In genomic region chr17:80187493-80187892, GRCh38 we compare ENCODE assay signal across 15 cellular contexts. TPM values are rescaled to one million over a fixed set of nuclear protein-coding genes. Genes with fewer than 3 reads are reported as not detected.
DNase-seq lines count a peak whose midpoint lies in the region; ATAC-seq, FAIRE-seq and TF ChIP-seq lines count a peak whose summit lies in the region.
"Had no signal": no experiment of that assay in that cellular context is flagged by ENCODE, and none has a peak within 500 bp of the region (broad histone marks: within the 10 kb centered on the region; RNA-seq: fewer than 3 reads in every experiment).

No MANE protein-coding gene starts in this region.

- DNase-seq in Daoy (ENCODE audit: low read depth): peak; percentile 44
- DNase-seq in astrocyte (ENCODE audit: low read depth): peak; percentile 5
- peak; percentile 44 for DNase-seq in iris pigment epithelial cell (ENCODE audit: low read depth)
- no peak for DNase-seq in effector memory CD4-positive, alpha-beta T cell
- DNase-seq in GM20000 (ENCODE audit: low spot score): no peak
- DNase-seq in stimulated activated naive CD4-positive, alpha-beta T cell (lab: John Stamatoyannopoulos, UW): no peak
- DNase-seq: activated naive CD4-positive, alpha-beta T cell; kidney glomerular epithelial cell; NCI-H187 treated with DMSO at 0.1 percent for 48 hours; WERI-Rb-1 had no signal

- H3K4me3 ChIP-seq in astrocyte (ENCODE audit: insufficient read depth, low read depth, low read length): no peak overlapping the region
- peak overlapping the region; percentile 40 for H3K4me3 ChIP-seq in skeletal muscle satellite cell (ENCODE audit: low read length)
- H3K4me3 ChIP-seq in effector memory CD4-positive, alpha-beta T cell (ENCODE audit: insufficient read depth, low read depth, low read length, poor library complexity, severe bottlenecking): no peak overlapping the region

- no peaks in the 10 kb centered on the region for H3K36me3 Mint-ChIP-seq in astrocyte (ENCODE audit: low read depth, unreplicated experiment)

- no peak for FAIRE-seq in astrocyte (lab: Jason Lieb, UNC)
- FAIRE-seq: D721Med, endometrium, H54 had no signal

- no peak overlapping the region for H3K27ac ChIP-seq in astrocyte (ENCODE audit: low read depth, low read length)
- no peak overlapping the region for H3K27ac ChIP-seq in effector memory CD4-positive, alpha-beta T cell (ENCODE audit: insufficient read depth, low read length, poor library complexity, severe bottlenecking)
- H3K27ac ChIP-seq: WERI-Rb-1 had no signal

- H3K4me3 Mint-ChIP-seq in astrocyte (ENCODE audit: unreplicated experiment): no peak overlapping the region

- H3K4me2 ChIP-seq in astrocyte (ENCODE audit: low read length): no peak overlapping the region
- H3K4me2 ChIP-seq in skeletal muscle satellite cell (ENCODE audit: low read length): peak overlapping the region; percentile 75

- H2AFZ ChIP-seq in astrocyte (ENCODE audit: low read depth, low read length): no peak overlapping the region

- peaks cover 27% of the 10 kb centered on the region for H3K27me3 Mint-ChIP-seq in astrocyte (ENCODE audit: low read depth, unreplicated experiment)

- no peak overlapping the region for H3K9ac ChIP-seq in astrocyte (ENCODE audit: low read length)
- no peak overlapping the region for H3K9ac ChIP-seq in skeletal muscle satellite cell (ENCODE audit: low read depth, low read length)

- H3K79me2 ChIP-seq in astrocyte (ENCODE audit: insufficient read depth, low read length): no peaks in the 10 kb centered on the region

- H3K9me3 Mint-ChIP-seq in astrocyte (ENCODE audit: unreplicated experiment): no peaks in the 10 kb centered on the region

- H3K9me3 ChIP-seq in astrocyte (ENCODE audit: insufficient read depth, low read depth, low read length): no peaks in the 10 kb centered on the region
- H3K9me3 ChIP-seq in skeletal muscle satellite cell (replicated peaks; ENCODE audit: low read length): no peaks in the 10 kb centered on the region
- no peaks in the 10 kb centered on the region for H3K9me3 ChIP-seq in effector memory CD4-positive, alpha-beta T cell (ENCODE audit: control insufficient read depth, low read length)

- H3K27me3 ChIP-seq in astrocyte (ENCODE audit: insufficient read depth, low read length): peaks cover 16% of the 10 kb centered on the region
- peaks cover 18% of the 10 kb centered on the region for H3K27me3 ChIP-seq in skeletal muscle satellite cell (ENCODE audit: control insufficient read depth, insufficient read depth, low read length)
- H3K27me3 ChIP-seq in effector memory CD4-positive, alpha-beta T cell (replicated peaks; ENCODE audit: control insufficient read depth, insufficient read depth, low read length, poor library complexity, severe bottlenecking): no peaks in the 10 kb centered on the region

- H3K4me1 ChIP-seq in astrocyte (ENCODE audit: insufficient read depth, low read length): no peaks in the 10 kb centered on the region
- peaks cover 19% of the 10 kb centered on the region for H3K4me1 ChIP-seq in skeletal muscle satellite cell (ENCODE audit: control insufficient read depth, insufficient read depth, low read length)
- no peaks in the 10 kb centered on the region for H3K4me1 ChIP-seq in effector memory CD4-positive, alpha-beta T cell (ENCODE audit: control insufficient read depth, insufficient read depth, low read length, poor library complexity, severe bottlenecking)

- TF ChIP-seq CTCF in astrocyte (IDR thresholded peaks at IDR 0.05; ENCODE audit: insufficient read depth, low read depth, low read length) (no peak), GM20000 (IDR thresholded peaks at IDR 0.05; ENCODE audit: extremely low read depth, missing control alignments) (no peak)

- H3K27ac Mint-ChIP-seq in astrocyte (ENCODE audit: unreplicated experiment): no peak overlapping the region

- ATAC-seq in GM21619 (IDR thresholded peaks at IDR 0.05; ENCODE audit: unreplicated experiment): no peak

- H3K36me3 ChIP-seq in astrocyte (ENCODE audit: insufficient read depth, low read length): no peaks in the 10 kb centered on the region
- H3K36me3 ChIP-seq in skeletal muscle satellite cell (ENCODE audit: insufficient read depth, low read length): no peaks in the 10 kb centered on the region
- H3K36me3 ChIP-seq in effector memory CD4-positive, alpha-beta T cell (ENCODE audit: control insufficient read depth, insufficient read depth, low read length): no peaks in the 10 kb centered on the region
- H3K36me3 ChIP-seq: WERI-Rb-1 had no signal

- H3K4me1 Mint-ChIP-seq in astrocyte (ENCODE audit: low read depth, unreplicated experiment): peaks cover 7% of the 10 kb centered on the region

- H4K20me1 ChIP-seq in astrocyte (ENCODE audit: insufficient read depth, low read length): no peaks in the 10 kb centered on the region

RNA-seq across cellular contexts. Expression of gene CARD14, which starts 17.7 kb away (rescaled TPM):
- total RNA-seq in Daoy (2014; rRNA removed; shearing (Covaris generic)): not detected in 2 replicates
- total RNA-seq in astrocyte: 0.29 TPM in 1 of 2 replicates, not detected in the other
- 0.25 TPM in 1 of 2 replicates, not detected in the other for total RNA-seq in skeletal muscle satellite cell (2012; rRNA removed)

RNA-seq across cellular contexts. Expression of gene SGSH, which starts 32.6 kb away (rescaled TPM):
- 2.1 and 2.4 TPM in 2 replicates for total RNA-seq in Daoy (2014; rRNA removed; shearing (Covaris generic))
- 24.0 and 26.0 TPM in 2 replicates for total RNA-seq in astrocyte
- total RNA-seq in skeletal muscle satellite cell (2012; rRNA removed): 11.4 and 17.5 TPM in 2 replicates

RNA-seq across cellular contexts. Expression of gene SLC26A11, which starts 32.7 kb away (rescaled TPM):
- 0.69 and 1.9 TPM in 2 replicates for total RNA-seq in Daoy (2014; rRNA removed; shearing (Covaris generic))
- total RNA-seq in astrocyte: 15.3 and 16.1 TPM in 2 replicates
- 6.3 and 8.5 TPM in 2 replicates for total RNA-seq in skeletal muscle satellite cell (2012; rRNA removed)

RNA-seq across cellular contexts. Expression of gene EIF4A3, which starts 40.6 kb away (rescaled TPM):
- 105 and 186 TPM in 2 replicates for total RNA-seq in Daoy (2014; rRNA removed; shearing (Covaris generic))
- total RNA-seq in astrocyte: 87.5 and 89.9 TPM in 2 replicates
- 88.7 and 113 TPM in 2 replicates for total RNA-seq in skeletal muscle satellite cell (2012; rRNA removed)

Comparison
In these comparisons a context has a peak if more than half of its experiments do, and no peak if none do; other contexts are left out.
1. DNase-seq: peak in Daoy (single experiment), astrocyte (single experiment) and iris pigment epithelial cell (single experiment); none in effector memory CD4-positive, alpha-beta T cell (0 of 3), GM20000 (single experiment) and stimulated activated naive CD4-positive, alpha-beta T cell (0 of 6).